Comparison of ENCODE assay signal across 10 cellular contexts in the genomic region with DNA sequence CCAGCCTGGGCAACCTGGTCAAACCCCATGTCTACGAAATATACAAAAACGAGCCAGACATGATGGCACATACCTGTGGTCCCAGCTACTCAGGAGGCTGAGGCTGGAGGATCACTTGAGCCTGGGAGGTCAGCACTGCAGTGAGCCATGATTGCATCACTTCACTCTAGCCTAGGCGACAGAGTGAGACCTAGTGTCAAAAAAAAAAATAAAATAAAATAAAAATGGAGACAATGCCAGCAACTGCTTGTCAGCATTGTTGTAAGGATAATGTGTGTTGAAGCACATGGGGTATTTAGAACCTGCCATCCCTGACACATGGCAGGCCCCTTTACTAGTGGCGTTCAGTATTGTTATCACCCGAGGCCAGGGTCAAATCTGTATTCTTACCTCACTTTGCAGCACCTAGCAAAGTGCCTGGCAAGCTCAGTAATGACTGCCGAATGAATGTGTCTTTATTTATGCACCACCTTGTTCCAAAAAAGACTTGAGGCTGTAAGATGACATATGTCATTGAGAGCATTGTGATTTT. TPM values are rescaled to one million over a fixed set of nuclear protein-coding genes. Genes with fewer than 3 reads are reported as not detected.
DNase-seq lines count a peak whose midpoint lies in the region; ATAC-seq and TF ChIP-seq lines count a peak whose summit lies in the region.
"Had no signal": no experiment of that assay in that cellular context is flagged by ENCODE, and none has a peak within 500 bp of the region (broad histone marks: within the 10 kb centered on the region; RNA-seq: fewer than 3 reads in every experiment).

No MANE protein-coding gene starts in this region.

- H2AK5ac ChIP-seq in mesendoderm (ENCODE audit: low read length), result no peak overlapping the region

- H3K27me3 Mint-ChIP-seq in CD4-positive, CD25-positive, alpha-beta regulatory T cell, result no peaks in the 10 kb centered on the region
- H3K27me3 Mint-ChIP-seq in activated T-helper 1 cell treated with anti-CD3 and anti-CD28 coated beads, Interleukin-12 subunit alpha, Interleukin-12 subunit beta, Interleukin-2, Interleukin-4 antibody, amounts not matched to agents 30 ng/mL and 10 ng/mL and 1 ng/mL, durations not matched to agents 14 hours and 24 hours and 36 hours (ENCODE audit: insufficient read depth), result peaks cover 6% of the 10 kb centered on the region

- H3F3A ChIP-seq in DOHH2 (ENCODE audit: control insufficient read depth, insufficient read depth), result no peaks in the 10 kb centered on the region

- peak overlapping the region; percentile 70 for H3K4me2 ChIP-seq in DOHH2 (ENCODE audit: low read length)
- H3K4me2 ChIP-seq in mesendoderm (ENCODE audit: low read length), result no peak overlapping the region

- H3K9ac ChIP-seq in mesendoderm (ENCODE audit: low read length), result no peak overlapping the region

- H4K8ac ChIP-seq in mesendoderm (ENCODE audit: low read depth, low read length), result no peak overlapping the region

- no peaks in the 10 kb centered on the region for H4K20me1 ChIP-seq in DOHH2 (ENCODE audit: control insufficient read depth, insufficient read depth, low read depth, low read length)

- H3K79me2 ChIP-seq in DOHH2 (ENCODE audit: control insufficient read depth, low read length), result no peaks in the 10 kb centered on the region
- no peaks in the 10 kb centered on the region for H3K79me2 ChIP-seq in mesendoderm (ENCODE audit: control insufficient read depth, insufficient read depth, low read length)

- intact Hi-C loops in activated T-helper 1 cell treated with anti-CD3 and anti-CD28 coated beads, Interleukin-12 subunit alpha, Interleukin-12 subunit beta, Interleukin-2, Interleukin-4 antibody, amounts not matched to agents 30 ng/mL and 10 ng/mL and 1 ng/mL, durations not matched to agents 14 hours and 24 hours and 36 hours (cut with micrococcal nuclease), result loop anchor here (1.0 kb wide), 3 partner anchors 16 to 55 kb away; partner anchors contain the start of gene STRBP

- no peaks in the 10 kb centered on the region for H3K79me1 ChIP-seq in mesendoderm (ENCODE audit: low read length)

- peak overlapping the region; percentile 93 to 97 (median 95) for H3K27ac Mint-ChIP-seq in CD4-positive, CD25-positive, alpha-beta regulatory T cell
- peak overlapping the region; percentile 80 for H3K27ac Mint-ChIP-seq in activated T-helper 1 cell treated with anti-CD3 and anti-CD28 coated beads, Interleukin-12 subunit alpha, Interleukin-12 subunit beta, Interleukin-2, Interleukin-4 antibody, amounts not matched to agents 30 ng/mL and 10 ng/mL and 1 ng/mL, durations not matched to agents 14 hours and 24 hours and 36 hours

- H3K36me3 ChIP-seq in CD4-positive, CD25-positive, alpha-beta regulatory T cell (ENCODE audit: control insufficient read depth, insufficient read depth, low read length), result no peaks in the 10 kb centered on the region
- H3K36me3 ChIP-seq in DOHH2 (ENCODE audit: control insufficient read depth, low read length) (no peaks in the 10 kb centered on the region), mesendoderm (ENCODE audit: control insufficient read depth, insufficient read depth, low read length) (no peaks in the 10 kb centered on the region)
- H3K36me3 ChIP-seq: thoracic aorta had no signal

- no peak for DNase-seq in CD4-positive, CD25-positive, alpha-beta regulatory T cell
- no peak for DNase-seq in activated T-helper 1 cell treated with anti-CD3 and anti-CD28 coated beads, Interleukin-12 subunit alpha, Interleukin-12 subunit beta, Interleukin-2, Interleukin-4 antibody, amounts not matched to agents 30 ng/mL and 10 ng/mL and 1 ng/mL, durations not matched to agents 14 hours and 24 hours and 36 hours (ENCODE audit: low spot score)
- DNase-seq in mesendoderm (no peak), hypothalamus (lab: John Stamatoyannopoulos, UW) (no peak)
- DNase-seq: NCI-H2081 treated with DMSO at 0.1 percent for 48 hours, NCI-H748 treated with DMSO at 0.1 percent for 48 hours had no signal

- no peak for ATAC-seq in CD4-positive, CD25-positive, alpha-beta regulatory T cell (ENCODE audit: low read depth in 2 of 2)
- ATAC-seq in HG02973 (IDR thresholded peaks at IDR 0.05; ENCODE audit: unreplicated experiment) (no peak), GM18909 (IDR thresholded peaks at IDR 0.05; ENCODE audit: poor library complexity, unreplicated experiment) (no peak)

- no peaks in the 10 kb centered on the region for H3K27me3 ChIP-seq in CD4-positive, CD25-positive, alpha-beta regulatory T cell (ENCODE audit: control insufficient read depth, insufficient read depth, low read length)
- H3K27me3 ChIP-seq in DOHH2 (ENCODE audit: control insufficient read depth, low read length) (no peaks in the 10 kb centered on the region), mesendoderm (ENCODE audit: insufficient read depth, low read length, poor library complexity) (no peaks in the 10 kb centered on the region)

- WGBS in mesendoderm (ENCODE audit: extremely low coverage, insufficient coverage, low lambda C conversion rate), result no CpG with 5 or more reads among the region's 6 CpGs

- H3K4ac ChIP-seq in mesendoderm (ENCODE audit: low read depth, low read length), result no peak overlapping the region

- no peak overlapping the region for H4K5ac ChIP-seq in mesendoderm (ENCODE audit: low read length)

- TF ChIP-seq CTCF in DOHH2 (IDR thresholded peaks at IDR 0.05; ENCODE audit: low read depth, low read length, poor library complexity, severe bottlenecking), result no peak

- H3K18ac ChIP-seq in mesendoderm (ENCODE audit: low read length), result no peak overlapping the region

- peak overlapping the region; percentile 68 for H3K27ac ChIP-seq in CD4-positive, CD25-positive, alpha-beta regulatory T cell (ENCODE audit: insufficient read depth, low read length, poor library complexity, severe bottlenecking)
- H3K27ac ChIP-seq in DOHH2 (ENCODE audit: low read depth, low read length) (no peak overlapping the region), mesendoderm (ENCODE audit: low read depth, low read length) (no peak overlapping the region)
- H3K27ac ChIP-seq: thoracic aorta had no signal

- peaks cover 22% of the 10 kb centered on the region for H3K4me1 ChIP-seq in CD4-positive, CD25-positive, alpha-beta regulatory T cell (ENCODE audit: control insufficient read depth, insufficient read depth, low read length, poor library complexity, severe bottlenecking)
- peaks cover 75% of the 10 kb centered on the region for H3K4me1 ChIP-seq in DOHH2 (ENCODE audit: control insufficient read depth, low read length)
- peaks cover 4% of the 10 kb centered on the region for H3K4me1 ChIP-seq in mesendoderm (ENCODE audit: control insufficient read depth, low read depth, low read length)

- H3K36me3 Mint-ChIP-seq in CD4-positive, CD25-positive, alpha-beta regulatory T cell, result no peaks in the 10 kb centered on the region
- no peaks in the 10 kb centered on the region for H3K36me3 Mint-ChIP-seq in activated T-helper 1 cell treated with anti-CD3 and anti-CD28 coated beads, Interleukin-12 subunit alpha, Interleukin-12 subunit beta, Interleukin-2, Interleukin-4 antibody, amounts not matched to agents 30 ng/mL and 10 ng/mL and 1 ng/mL, durations not matched to agents 14 hours and 24 hours and 36 hours (ENCODE audit: low read depth)

- H3K9me2 ChIP-seq in DOHH2 (replicated peaks; ENCODE audit: control insufficient read depth, low read length), result no peaks in the 10 kb centered on the region

- H2BK15ac ChIP-seq in mesendoderm (replicated peaks; ENCODE audit: low read depth), result no peak overlapping the region

- peak overlapping the region in 3 of 4 donors; percentile 69 to 88 (median 80) for H3K4me3 Mint-ChIP-seq in CD4-positive, CD25-positive, alpha-beta regulatory T cell
- H3K4me3 Mint-ChIP-seq in activated T-helper 1 cell treated with anti-CD3 and anti-CD28 coated beads, Interleukin-12 subunit alpha, Interleukin-12 subunit beta, Interleukin-2, Interleukin-4 antibody, amounts not matched to agents 30 ng/mL and 10 ng/mL and 1 ng/mL, durations not matched to agents 14 hours and 24 hours and 36 hours, result peak overlapping the region; percentile 56

- peaks cover 0 to 2% (median 0%) of the 10 kb centered on the region in 7 donors for H3K9me3 Mint-ChIP-seq in CD4-positive, CD25-positive, alpha-beta regulatory T cell
- H3K9me3 Mint-ChIP-seq in activated T-helper 1 cell treated with anti-CD3 and anti-CD28 coated beads, Interleukin-12 subunit alpha, Interleukin-12 subunit beta, Interleukin-2, Interleukin-4 antibody, amounts not matched to agents 30 ng/mL and 10 ng/mL and 1 ng/mL, durations not matched to agents 14 hours and 24 hours and 36 hours, result no peaks in the 10 kb centered on the region

- no peaks in the 10 kb centered on the region for H3K9me3 ChIP-seq in CD4-positive, CD25-positive, alpha-beta regulatory T cell (ENCODE audit: control insufficient read depth in 2 of 2, low read length in 2 of 2)
- no peaks in the 10 kb centered on the region for H3K9me3 ChIP-seq in DOHH2 (ENCODE audit: control insufficient read depth, insufficient read depth, low read length)
- H3K9me3 ChIP-seq: thoracic aorta had no signal

- H2BK5ac ChIP-seq in mesendoderm (ENCODE audit: low read length), result peak overlapping the region; percentile 14

- no peak overlapping the region for H3K4me3 ChIP-seq in CD4-positive, CD25-positive, alpha-beta regulatory T cell (ENCODE audit: low read depth, low read length)
- H3K4me3 ChIP-seq in DOHH2 (ENCODE audit: low read length) (peak overlapping the region; percentile 47; the same call in 1 of the 2 replicates), mesendoderm (ENCODE audit: low read length) (no peak overlapping the region)
- H3K4me3 ChIP-seq: thoracic aorta had no signal

- peaks cover 6 to 45% (median 25%) of the 10 kb centered on the region in 4 donors for H3K4me1 Mint-ChIP-seq in CD4-positive, CD25-positive, alpha-beta regulatory T cell
- H3K4me1 Mint-ChIP-seq in activated T-helper 1 cell treated with anti-CD3 and anti-CD28 coated beads, Interleukin-12 subunit alpha, Interleukin-12 subunit beta, Interleukin-2, Interleukin-4 antibody, amounts not matched to agents 30 ng/mL and 10 ng/mL and 1 ng/mL, durations not matched to agents 14 hours and 24 hours and 36 hours (ENCODE audit: low read depth), result peaks cover 31% of the 10 kb centered on the region

- H3K23ac ChIP-seq in mesendoderm (ENCODE audit: low read length), result no peak overlapping the region

- H2BK120ac ChIP-seq in mesendoderm (ENCODE audit: low read depth, low read length), result no peak overlapping the region

- H3K56ac ChIP-seq in mesendoderm (ENCODE audit: low read length), result peak overlapping the region; percentile 66

RNA-seq across cellular contexts. Expression of gene CRB2, which starts 32.4 kb away (rescaled TPM):
- not detected for total RNA-seq in CD4-positive, CD25-positive, alpha-beta regulatory T cell
- under 1 TPM in 1 of 4 donors, not detected in 3; 0.03 TPM for polyA plus RNA-seq in CD4-positive, CD25-positive, alpha-beta regulatory T cell
- not detected in 2 replicates for total RNA-seq in activated T-helper 1 cell treated with anti-CD3 and anti-CD28 coated beads, Interleukin-12 subunit alpha, Interleukin-12 subunit beta, Interleukin-2, Interleukin-4 antibody, amounts not matched to agents 30 ng/mL and 10 ng/mL and 1 ng/mL, durations not matched to agents 14 hours and 24 hours and 36 hours
- 0.06 TPM for polyA plus RNA-seq in mesendoderm (2013, experiment 1 of 2)
- 0.07 TPM for polyA plus RNA-seq in mesendoderm (2013, experiment 2 of 2)
- total RNA-seq: thoracic aorta had no signal

RNA-seq across cellular contexts. Expression of gene STRBP, which starts 55.2 kb away (rescaled TPM):
- 16.8 TPM for total RNA-seq in CD4-positive, CD25-positive, alpha-beta regulatory T cell
- 10 to 100 TPM; 14.9 to 18.2 (median 15.2) TPM for polyA plus RNA-seq in CD4-positive, CD25-positive, alpha-beta regulatory T cell
- 22.1 and 24.2 TPM in 2 replicates for total RNA-seq in activated T-helper 1 cell treated with anti-CD3 and anti-CD28 coated beads, Interleukin-12 subunit alpha, Interleukin-12 subunit beta, Interleukin-2, Interleukin-4 antibody, amounts not matched to agents 30 ng/mL and 10 ng/mL and 1 ng/mL, durations not matched to agents 14 hours and 24 hours and 36 hours
- 48.0 TPM for polyA plus RNA-seq in mesendoderm (2013, experiment 1 of 2)
- polyA plus RNA-seq in mesendoderm (2013, experiment 2 of 2), result 48.6 TPM
